ENCODE assay signal across 15 cellular contexts in genomic region chr19:54154603-54155345, GRCh38. TPM values are rescaled to one million over a fixed set of nuclear protein-coding genes. Genes with fewer than 3 reads are reported as not detected.
DNase-seq lines count a peak whose midpoint lies in the region; ATAC-seq, FAIRE-seq and TF ChIP-seq lines count a peak whose summit lies in the region.
"Had no signal": no experiment of that assay in that cellular context is flagged by ENCODE, and none has a peak within 500 bp of the region (broad histone marks: within the 10 kb centered on the region; RNA-seq: fewer than 3 reads in every experiment).

No MANE protein-coding gene starts in this region.

- no peak for ATAC-seq in activated T-cell treated with anti-CD3 and anti-CD28 coated beads, Interleukin-2, amount 50 U/mL, for 4 hours
- ATAC-seq in Panc1 = no peak
- ATAC-seq in GM12878 = no peak
- ATAC-seq in gastrocnemius medialis = no peak

- H3K9me3 Mint-ChIP-seq in activated T-cell treated with anti-CD3 and anti-CD28 coated beads, Interleukin-2, amount 50 U/mL, for 4 hours = no peaks in the 10 kb centered on the region
- peaks cover under 1% of the 10 kb centered on the region for H3K9me3 Mint-ChIP-seq in neural progenitor cell

- SMC1A ChIA-PET in GM12878 (lab: Charles Lee; ENCODE audit: uncharacterized antibody, unreplicated experiment) = no interaction called here

- H3K4me1 ChIP-seq in Panc1 (ENCODE audit: control insufficient read depth, insufficient read depth, low read length) (peaks cover 28% of the 10 kb centered on the region), GM12878 (ENCODE audit: control insufficient read depth, insufficient read depth, low read length) (no peaks in the 10 kb centered on the region), neural progenitor cell (peaks cover 4% of the 10 kb centered on the region), gastrocnemius medialis (peaks cover 9 to 12% of the 10 kb centered on the region in 2 donors), ascending aorta (peaks cover 8 to 10% of the 10 kb centered on the region in 2 donors)

- peaks cover 32% of the 10 kb centered on the region for H3K36me3 Mint-ChIP-seq in activated T-cell treated with anti-CD3 and anti-CD28 coated beads, Interleukin-2, amount 50 U/mL, for 4 hours (ENCODE audit: insufficient read depth)
- peaks cover 26% of the 10 kb centered on the region for H3K36me3 Mint-ChIP-seq in neural progenitor cell

- DNase-seq in activated T-cell treated with anti-CD3 and anti-CD28 coated beads, Interleukin-2, amount 50 U/mL, for 1 hour = peak; percentile 41
- no peak for DNase-seq in activated T-cell treated with anti-CD3 and anti-CD28 coated beads, Interleukin-2, amount 50 U/mL, for 4 hours
- DNase-seq in Panc1 (ENCODE audit: low read depth, low spot score) (no peak), GM12878 (ENCODE audit: low read depth, low spot score) (no peak), neural progenitor cell (ENCODE audit: low spot score) (no peak), gastrocnemius medialis (no peak), ascending aorta (ENCODE audit: low spot score in 2 of 2) (no peak), amniotic stem cell (lab: John Stamatoyannopoulos, UW) (no peak)
- DNase-seq: activated CD8-positive, alpha-beta memory T cell treated with anti-CD3 and anti-CD28 coated beads, Interleukin-2, amount 50 U/mL, for 48 hours; colonic mucosa; mesendoderm; NCI-H1105 treated with DMSO at 0.1 percent for 48 hours; NCI-H774; retina had no signal

- TF ChIP-seq POLR2A in GM12878 (IDR thresholded peaks at IDR 0.05; ENCODE audit: low read depth, low read length) (peak; percentile 64; the same call in 1 of the 2 replicates), gastrocnemius medialis (IDR thresholded peaks at IDR 0.05) (no peak)

- peaks cover 43% of the 10 kb centered on the region for H3K4me1 Mint-ChIP-seq in activated T-cell treated with anti-CD3 and anti-CD28 coated beads, Interleukin-2, amount 50 U/mL, for 4 hours (ENCODE audit: low read depth)
- peaks cover 5% of the 10 kb centered on the region for H3K4me1 Mint-ChIP-seq in neural progenitor cell

- TF ChIP-seq CTCF in Panc1 (IDR thresholded peaks at IDR 0.05) (no peak), GM12878 (IDR thresholded peaks at IDR 0.05 in 2 of 3, conservative IDR thresholded peaks at IDR 0.05 in 1 of 3; ENCODE audit: control insufficient read depth in 2 of 3, extremely low read depth in 1 of 3, insufficient read depth in 1 of 3, low read depth in 3 of 3, low read length in 3 of 3) (no peak), neural progenitor cell (IDR thresholded peaks at IDR 0.05) (no peak), gastrocnemius medialis (IDR thresholded peaks at IDR 0.05 in 4 of 5, conservative IDR thresholded peaks at IDR 0.05 in 1 of 5) (no peak), ascending aorta (IDR thresholded peaks at IDR 0.05) (no peak)

- H4K20me1 ChIP-seq in GM12878 (ENCODE audit: control insufficient read depth, insufficient read depth) (no peaks in the 10 kb centered on the region), neural progenitor cell (ENCODE audit: low read depth) (peaks cover 29% of the 10 kb centered on the region)

- H3K4me3 ChIP-seq in Panc1 (ENCODE audit: low read depth in 2 of 2, low read length in 2 of 2) (no peak overlapping the region), GM12878 (no peak overlapping the region), neural progenitor cell (no peak overlapping the region), gastrocnemius medialis (no peak overlapping the region), ascending aorta (no peak overlapping the region)
- H3K4me3 ChIP-seq: colonic mucosa, hepatocyte had no signal

- POLR2A ChIA-PET in Panc1 (lab: Charles Lee) (no interaction called here), GM12878 (lab: Charles Lee) (no interaction called here)

- TF ChIP-seq RAD21 in GM12878 (IDR thresholded peaks at IDR 0.05; ENCODE audit: insufficient read depth, low read depth, low read length) = no peak

- no peak for TF ChIP-seq EP300 in GM12878 (IDR thresholded peaks at IDR 0.05; ENCODE audit: borderline replicate concordance in 1 of 2, control insufficient read depth in 1 of 2, low read depth in 2 of 2, low read length in 2 of 2)

- no peaks in the 10 kb centered on the region for H3K9me3 ChIP-seq in Panc1 (ENCODE audit: control insufficient read depth, insufficient read depth, low read depth, low read length)
- H3K9me3 ChIP-seq in GM12878 (replicated peaks; ENCODE audit: control insufficient read depth, insufficient read depth, low read length) = no peaks in the 10 kb centered on the region
- H3K9me3 ChIP-seq in neural progenitor cell (ENCODE audit: low read depth) = no peaks in the 10 kb centered on the region
- no peaks in the 10 kb centered on the region for H3K9me3 ChIP-seq in gastrocnemius medialis
- H3K9me3 ChIP-seq in ascending aorta = no peaks in the 10 kb centered on the region
- H3K9me3 ChIP-seq: colonic mucosa had no signal

- BruUV-seq in Panc1 (replicated peaks; lab: Mats Ljungman, UMichigan) (TSS peak; percentile 65), GM12878 (replicated peaks; lab: Mats Ljungman, UMichigan) (TSS peak; percentile 52)

- no peak overlapping the region for H3K4me3 Mint-ChIP-seq in activated T-cell treated with anti-CD3 and anti-CD28 coated beads, Interleukin-2, amount 50 U/mL, for 4 hours
- H3K4me3 Mint-ChIP-seq in neural progenitor cell = peak overlapping the region; percentile 52

- H3K27me3 Mint-ChIP-seq in activated T-cell treated with anti-CD3 and anti-CD28 coated beads, Interleukin-2, amount 50 U/mL, for 4 hours (ENCODE audit: low read depth) = no peaks in the 10 kb centered on the region
- H3K27me3 Mint-ChIP-seq in neural progenitor cell (ENCODE audit: insufficient read depth, low read depth) = peaks cover 7% of the 10 kb centered on the region

- H3F3A ChIP-seq in neural progenitor cell (ENCODE audit: low read depth) = peaks cover 44% of the 10 kb centered on the region

- H3K9ac ChIP-seq in GM12878 (ENCODE audit: control insufficient read depth, insufficient read depth, low read length) (no peak overlapping the region), neural progenitor cell (no peak overlapping the region)

- RAD21 ChIA-PET in GM12878 (lab: Charles Lee; ENCODE audit: unreplicated experiment) = no interaction called here

- no peaks in the 10 kb centered on the region for H3K27me3 ChIP-seq in Panc1 (ENCODE audit: control insufficient read depth, insufficient read depth, low read length)
- no peaks in the 10 kb centered on the region for H3K27me3 ChIP-seq in GM12878 (replicated peaks in 1 of 2; ENCODE audit: control insufficient read depth in 2 of 2, insufficient read depth in 2 of 2, low read length in 1 of 2)
- no peaks in the 10 kb centered on the region for H3K27me3 ChIP-seq in neural progenitor cell
- no peaks in the 10 kb centered on the region for H3K27me3 ChIP-seq in gastrocnemius medialis
- H3K27me3 ChIP-seq in ascending aorta = no peaks in the 10 kb centered on the region
- H3K27me3 ChIP-seq: colonic mucosa, hepatocyte had no signal

- H3K4me2 ChIP-seq in GM12878 (ENCODE audit: control insufficient read depth, insufficient read depth) = no peak overlapping the region
- no peak overlapping the region for H3K4me2 ChIP-seq in neural progenitor cell
- H3K4me2 ChIP-seq: hepatocyte had no signal

- peak overlapping the region; percentile 25 for H3K27ac Mint-ChIP-seq in neural progenitor cell

- CTCF ChIA-PET in Panc1 (lab: Charles Lee) (no interaction called here), GM12878 (lab: Yijun Ruan, JAX) (no interaction called here)

- intact Hi-C loops in Panc1 (cut with micrococcal nuclease; ENCODE audit: unreplicated experiment) = no loop called here
- intact Hi-C loops in GM12878 (cut with micrococcal nuclease; ENCODE audit: unreplicated experiment) = no loop called here
- intact Hi-C loops in gastrocnemius medialis (cut with DNase I; ENCODE audit: low total_unique reads) = no loop called here
- intact Hi-C loops in ascending aorta (cut with DNase I) = no loop called here

- H3K36me3 ChIP-seq in Panc1 (ENCODE audit: control insufficient read depth, insufficient read depth, low read length) (peaks cover 9% of the 10 kb centered on the region), GM12878 (ENCODE audit: control insufficient read depth in 2 of 2, insufficient read depth in 2 of 2, low read length in 1 of 2) (peaks cover 25% of the 10 kb centered on the region in 2 experiments; a peak in 3 of 4 replicates), neural progenitor cell (no peaks in the 10 kb centered on the region), gastrocnemius medialis (peaks cover 0 to 84% of the 10 kb centered on the region in 2 donors), ascending aorta (peaks cover 77 to 79% of the 10 kb centered on the region in 2 donors)

- FAIRE-seq in GM12878 (lab: Jason Lieb, UNC) = no peak

- H2AFZ ChIP-seq in GM12878 (ENCODE audit: control insufficient read depth, low read depth, low read length) = no peak overlapping the region
- H2AFZ ChIP-seq in neural progenitor cell (replicated peaks) = no peak overlapping the region
- H2AFZ ChIP-seq: hepatocyte had no signal

- in situ Hi-C loops in Panc1 (cut with HindIII; ENCODE audit: low pct_unique_long_range_greater_than_20kb, low sequenced_read_pairs) (no loop called here), GM12878 (cut with MboI) (no loop called here), gastrocnemius medialis (cut with MboI; ENCODE audit: low sequenced_read_pairs in 4 of 4) (no loop called here)

- WGBS in GM12878 (ENCODE audit: insufficient coverage, insufficient replicate concordance, low lambda C conversion rate, missing lambda C conversion rate) = 64% methylated on average over 18 of the region's 18 CpGs

- H3K79me2 ChIP-seq in GM12878 (ENCODE audit: control insufficient read depth, insufficient read depth, low read length) (peaks cover 8% of the 10 kb centered on the region), neural progenitor cell (ENCODE audit: low read depth) (peaks cover 9% of the 10 kb centered on the region)

- peak overlapping the region; percentile 62 for H3K27ac ChIP-seq in Panc1 (ENCODE audit: low read length)
- H3K27ac ChIP-seq in GM12878 (ENCODE audit: control insufficient read depth, insufficient read depth) = no peak overlapping the region
- no peak overlapping the region for H3K27ac ChIP-seq in neural progenitor cell
- no peak overlapping the region for H3K27ac ChIP-seq in gastrocnemius medialis
- no peak overlapping the region for H3K27ac ChIP-seq in ascending aorta
- H3K27ac ChIP-seq: colonic mucosa, hepatocyte had no signal

RNA-seq across cellular contexts. Expression of gene LENG1, which starts 4.7 kb away (rescaled TPM):
- 1 to 10 TPM; 5.6 to 9.7 (median 9.2) TPM for total RNA-seq in activated T-cell treated with anti-CD3 and anti-CD28 coated beads, Interleukin-2, amount 50 U/mL, for 4 hours
- total RNA-seq in Panc1 (2021; ENCODE audit: unreplicated experiment) = 11.2 TPM
- 19.3 TPM for polyA plus RNA-seq in Panc1 (2012; ENCODE audit: insufficient read length)
- 2.4 and 2.6 TPM in 2 replicates for total RNA-seq in GM12878 (2013; cell fraction: nucleolus; rRNA removed)
- 6.5 and 7.7 TPM in 2 replicates for total RNA-seq in GM12878 (2014; rRNA removed)
- total RNA-seq in GM12878 (2014; rRNA removed; fragmentation: Illumina TruSeq; extraction: Trizol) = 6.0 and 6.4 TPM in 2 replicates
- 5.1 and 5.5 TPM in 2 replicates for total RNA-seq in GM12878 (2021)
- polyA plus RNA-seq in GM12878 (2011; ENCODE audit: low read depth) = 1.6 TPM
- polyA plus RNA-seq in GM12878 (2011; rRNA removed) = 2.4 and 3.0 TPM in 2 replicates
- 2.8 and 3.6 TPM in 2 replicates for polyA plus RNA-seq in GM12878 (2011; cell fraction: cytosol; rRNA removed)
- 2.9 and 4.3 TPM in 2 replicates for polyA plus RNA-seq in GM12878 (2011; cell fraction: nucleus; rRNA removed)
- 4.8 and 6.3 TPM in 2 replicates for polyA plus RNA-seq in GM12878 (2012)
- polyA plus RNA-seq in GM12878 (2014; fragmentation: Illumina TruSeq; extraction: Trizol) = 1.1 and 5.3 TPM in 2 replicates
- polyA plus RNA-seq in GM12878 (2014; fragmentation: Nextera tagmentation; extraction: Ambion mirVana) = 1 to 10 TPM in 1 of 2 experiments, under 1 TPM in 1; 0.21 to 1.1 TPM
- polyA plus RNA-seq in GM12878 (2014; rRNA removed) = 7.0 and 7.8 TPM in 2 replicates
- 10 to 100 TPM; 10.7 to 10.8 TPM for polyA plus RNA-seq in GM12878 (2016; fragmentation: Nextera tagmentation; extraction: Ambion mirVana)
- 0.29 and 0.93 TPM in 2 replicates for polyA minus RNA-seq in GM12878 (2011; rRNA and poly(A)+ RNA removed)
- polyA minus RNA-seq in GM12878 (2011; cell fraction: cytosol; rRNA and poly(A)+ RNA removed) = 1.1 and 1.4 TPM in 2 replicates
- 0.73 and 1.5 TPM in 2 replicates for polyA minus RNA-seq in GM12878 (2011; cell fraction: nucleus; rRNA and poly(A)+ RNA removed)
- 2.7 and 5.4 TPM in 2 replicates for total RNA-seq in neural progenitor cell (ENCODE audit: low replicate concordance)
- total RNA-seq in gastrocnemius medialis = 10 to 100 TPM in 3 of 4 donors, 1 to 10 TPM in 1; 6.5 to 14.2 (median 11.9) TPM
- total RNA-seq in ascending aorta = 2.7 TPM

RNA-seq across cellular contexts. Expression of gene CNOT3, which starts 17.2 kb away (rescaled TPM):
- 100 to 1,000 TPM in 2 of 3 donors, 10 to 100 TPM in 1; 90.8 to 102 (median 100) TPM for total RNA-seq in activated T-cell treated with anti-CD3 and anti-CD28 coated beads, Interleukin-2, amount 50 U/mL, for 4 hours
- total RNA-seq in Panc1 (2021; ENCODE audit: unreplicated experiment) (111 TPM), GM12878 (2014; rRNA removed) (6.7 and 9.1 TPM in 2 replicates), GM12878 (2014; rRNA removed; fragmentation: Illumina TruSeq; extraction: Trizol) (7.1 and 7.6 TPM in 2 replicates), GM12878 (2021) (44.9 and 55.6 TPM in 2 replicates), neural progenitor cell (ENCODE audit: low replicate concordance) (23.2 and 29.4 TPM in 2 replicates), gastrocnemius medialis (10 to 100 TPM in 2 of 4 donors, 1 to 10 TPM in 2; 5.1 to 14.0 (median 10.2) TPM), ascending aorta (69.1 TPM)
- 184 TPM for polyA plus RNA-seq in Panc1 (2012; ENCODE audit: insufficient read length)
- 24.5 and 25.4 TPM in 2 replicates for total RNA-seq in GM12878 (2013; cell fraction: nucleolus; rRNA removed)
- polyA plus RNA-seq in GM12878 (2011; ENCODE audit: low read depth) = 49.4 TPM
- polyA plus RNA-seq in GM12878 (2011; rRNA removed) (5.8 and 5.9 TPM in 2 replicates), GM12878 (2014; fragmentation: Illumina TruSeq; extraction: Trizol) (33.3 and 45.1 TPM in 2 replicates), GM12878 (2014; fragmentation: Nextera tagmentation; extraction: Ambion mirVana) (under 1 TPM; 0.14 to 0.62 TPM), GM12878 (2014; rRNA removed) (18.8 and 21.0 TPM in 2 replicates), GM12878 (2016; fragmentation: Nextera tagmentation; extraction: Ambion mirVana) (10 to 100 TPM; 29.7 to 32.8 TPM)
- 9.1 and 13.5 TPM in 2 replicates for polyA plus RNA-seq in GM12878 (2011; cell fraction: cytosol; rRNA removed)
- 20.3 and 34.0 TPM in 2 replicates for polyA plus RNA-seq in GM12878 (2011; cell fraction: nucleus; rRNA removed)
- 33.4 and 40.2 TPM in 2 replicates for polyA plus RNA-seq in GM12878 (2012)
- polyA minus RNA-seq in GM12878 (2011; rRNA and poly(A)+ RNA removed) = 9.3 and 11.5 TPM in 2 replicates
- polyA minus RNA-seq in GM12878 (2011; cell fraction: cytosol; rRNA and poly(A)+ RNA removed) = 15.4 and 20.8 TPM in 2 replicates
- 5.7 and 10.1 TPM in 2 replicates for polyA minus RNA-seq in GM12878 (2011; cell fraction: nucleus; rRNA and poly(A)+ RNA removed)

RNA-seq across cellular contexts. Expression of gene TMC4, which starts 18.2 kb away (rescaled TPM):
- total RNA-seq in activated T-cell treated with anti-CD3 and anti-CD28 coated beads, Interleukin-2, amount 50 U/mL, for 4 hours = under 1 TPM; 0.63 to 0.98 (median 0.79) TPM
- total RNA-seq in Panc1 (2021; ENCODE audit: unreplicated experiment) (5.1 TPM), GM12878 (2014; rRNA removed) (0.05 TPM in 1 of 2 replicates, not detected in the other), GM12878 (2014; rRNA removed; fragmentation: Illumina TruSeq; extraction: Trizol) (not detected in 2 replicates), GM12878 (2021) (0.27 and 0.33 TPM in 2 replicates), neural progenitor cell (ENCODE audit: low replicate concordance) (0.46 TPM in 1 of 2 replicates, not detected in the other), gastrocnemius medialis (1 to 10 TPM in 1 of 4 donors, under 1 TPM in 1, not detected in 2; 0.87 to 1.6 TPM), ascending aorta (7.1 TPM)
- 8.4 TPM for polyA plus RNA-seq in Panc1 (2012; ENCODE audit: insufficient read length)
- 1.3 and 2.7 TPM in 2 replicates for total RNA-seq in GM12878 (2013; cell fraction: nucleolus; rRNA removed)
- polyA plus RNA-seq in GM12878 (2011; ENCODE audit: low read depth) = not detected
- polyA plus RNA-seq in GM12878 (2011; rRNA removed) (not detected in 2 replicates), GM12878 (2014; fragmentation: Illumina TruSeq; extraction: Trizol) (not detected in 2 replicates), GM12878 (2014; fragmentation: Nextera tagmentation; extraction: Ambion mirVana) (not detected), GM12878 (2014; rRNA removed) (not detected in 2 replicates), GM12878 (2016; fragmentation: Nextera tagmentation; extraction: Ambion mirVana) (under 1 TPM; 0.74 to 0.83 TPM)
- 0.12 and 0.15 TPM in 2 replicates for polyA plus RNA-seq in GM12878 (2011; cell fraction: cytosol; rRNA removed)
- polyA plus RNA-seq in GM12878 (2011; cell fraction: nucleus; rRNA removed) = 0.09 TPM in 2 replicates
- polyA plus RNA-seq in GM12878 (2012) = 0.57 and 1.0 TPM in 2 replicates
- polyA minus RNA-seq in GM12878 (2011; rRNA and poly(A)+ RNA removed) = not detected in 2 replicates
- polyA minus RNA-seq in GM12878 (2011; cell fraction: cytosol; rRNA and poly(A)+ RNA removed) = not detected in 2 replicates
- not detected in 2 replicates for polyA minus RNA-seq in GM12878 (2011; cell fraction: nucleus; rRNA and poly(A)+ RNA removed)

RNA-seq across cellular contexts. Expression of gene MBOAT7, which starts 34.6 kb away (rescaled TPM):
- total RNA-seq in activated T-cell treated with anti-CD3 and anti-CD28 coated beads, Interleukin-2, amount 50 U/mL, for 4 hours = 100 to 1,000 TPM in 2 of 3 donors, 10 to 100 TPM in 1; 96.3 to 122 (median 108) TPM
- total RNA-seq in Panc1 (2021; ENCODE audit: unreplicated experiment) = 264 TPM
- polyA plus RNA-seq in Panc1 (2012; ENCODE audit: insufficient read length) = 301 TPM
- total RNA-seq in GM12878 (2013; cell fraction: nucleolus; rRNA removed) = 42.5 and 58.1 TPM in 2 replicates
- total RNA-seq in GM12878 (2014; rRNA removed) = 23.8 and 28.1 TPM in 2 replicates
- 8.0 and 8.6 TPM in 2 replicates for total RNA-seq in GM12878 (2014; rRNA removed; fragmentation: Illumina TruSeq; extraction: Trizol)
- 38.8 and 43.0 TPM in 2 replicates for total RNA-seq in GM12878 (2021)
- polyA plus RNA-seq in GM12878 (2011; ENCODE audit: low read depth) = 9.5 TPM
- 3.6 and 8.5 TPM in 2 replicates for polyA plus RNA-seq in GM12878 (2011; rRNA removed)
- 11.9 and 15.4 TPM in 2 replicates for polyA plus RNA-seq in GM12878 (2011; cell fraction: cytosol; rRNA removed)
- polyA plus RNA-seq in GM12878 (2011; cell fraction: nucleus; rRNA removed) = 25.5 and 31.4 TPM in 2 replicates
- 27.3 and 27.9 TPM in 2 replicates for polyA plus RNA-seq in GM12878 (2012)
- polyA plus RNA-seq in GM12878 (2014; fragmentation: Illumina TruSeq; extraction: Trizol) = 8.2 and 15.7 TPM in 2 replicates
- polyA plus RNA-seq in GM12878 (2014; fragmentation: Nextera tagmentation; extraction: Ambion mirVana) = 1 to 10 TPM in 1 of 2 experiments, under 1 TPM in 1; 0.69 to 1.4 TPM
- polyA plus RNA-seq in GM12878 (2014; rRNA removed) = 27.8 and 34.4 TPM in 2 replicates
- polyA plus RNA-seq in GM12878 (2016; fragmentation: Nextera tagmentation; extraction: Ambion mirVana) = 10 to 100 TPM; 37.1 to 44.5 TPM
- 6.0 and 12.5 TPM in 2 replicates for polyA minus RNA-seq in GM12878 (2011; rRNA and poly(A)+ RNA removed)
- 9.6 and 11.6 TPM in 2 replicates for polyA minus RNA-seq in GM12878 (2011; cell fraction: cytosol; rRNA and poly(A)+ RNA removed)
- 8.9 and 19.6 TPM in 2 replicates for polyA minus RNA-seq in GM12878 (2011; cell fraction: nucleus; rRNA and poly(A)+ RNA removed)
- total RNA-seq in neural progenitor cell (ENCODE audit: low replicate concordance) = 20.0 and 91.0 TPM in 2 replicates
- total RNA-seq in gastrocnemius medialis = 10 to 100 TPM; 11.6 to 36.4 (median 19.3) TPM
- total RNA-seq in ascending aorta = 56.1 TPM

RNA-seq across cellular contexts. Expression of gene TSEN34, which starts 36.3 kb away (rescaled TPM):
- 10 to 100 TPM; 22.7 to 29.1 (median 25.9) TPM for total RNA-seq in activated T-cell treated with anti-CD3 and anti-CD28 coated beads, Interleukin-2, amount 50 U/mL, for 4 hours
- total RNA-seq in Panc1 (2021; ENCODE audit: unreplicated experiment) = 194 TPM
- 160 TPM for polyA plus RNA-seq in Panc1 (2012; ENCODE audit: insufficient read length)
- total RNA-seq in GM12878 (2013; cell fraction: nucleolus; rRNA removed) = 7.1 and 7.7 TPM in 2 replicates
- total RNA-seq in GM12878 (2014; rRNA removed) = 20.8 and 21.2 TPM in 2 replicates
- total RNA-seq in GM12878 (2014; rRNA removed; fragmentation: Illumina TruSeq; extraction: Trizol) = 8.2 and 8.9 TPM in 2 replicates
- total RNA-seq in GM12878 (2021) = 18.9 and 22.0 TPM in 2 replicates
- 6.7 TPM for polyA plus RNA-seq in GM12878 (2011; ENCODE audit: low read depth)
- 11.5 and 14.7 TPM in 2 replicates for polyA plus RNA-seq in GM12878 (2011; rRNA removed)
- 27.3 and 36.8 TPM in 2 replicates for polyA plus RNA-seq in GM12878 (2011; cell fraction: cytosol; rRNA removed)
- polyA plus RNA-seq in GM12878 (2011; cell fraction: nucleus; rRNA removed) = 25.0 and 25.4 TPM in 2 replicates
- 9.4 and 16.6 TPM in 2 replicates for polyA plus RNA-seq in GM12878 (2012)
- polyA plus RNA-seq in GM12878 (2014; fragmentation: Illumina TruSeq; extraction: Trizol) = 1.9 and 5.3 TPM in 2 replicates
- 1 to 10 TPM; 1.0 to 4.2 TPM for polyA plus RNA-seq in GM12878 (2014; fragmentation: Nextera tagmentation; extraction: Ambion mirVana)
- 26.5 and 26.9 TPM in 2 replicates for polyA plus RNA-seq in GM12878 (2014; rRNA removed)
- polyA plus RNA-seq in GM12878 (2016; fragmentation: Nextera tagmentation; extraction: Ambion mirVana) = 10 to 100 TPM; 29.8 to 35.9 TPM
- 5.9 and 15.6 TPM in 2 replicates for polyA minus RNA-seq in GM12878 (2011; rRNA and poly(A)+ RNA removed)
- 5.9 and 7.0 TPM in 2 replicates for polyA minus RNA-seq in GM12878 (2011; cell fraction: cytosol; rRNA and poly(A)+ RNA removed)
- polyA minus RNA-seq in GM12878 (2011; cell fraction: nucleus; rRNA and poly(A)+ RNA removed) = 4.5 and 6.1 TPM in 2 replicates
- total RNA-seq in neural progenitor cell (ENCODE audit: low replicate concordance) = 10.3 and 37.3 TPM in 2 replicates
- total RNA-seq in gastrocnemius medialis = 10 to 100 TPM; 40.9 to 48.9 (median 43.9) TPM
- 54.9 TPM for total RNA-seq in ascending aorta
